Comparison of ENCODE assay signal across 9 cellular contexts in the genomic region with DNA sequence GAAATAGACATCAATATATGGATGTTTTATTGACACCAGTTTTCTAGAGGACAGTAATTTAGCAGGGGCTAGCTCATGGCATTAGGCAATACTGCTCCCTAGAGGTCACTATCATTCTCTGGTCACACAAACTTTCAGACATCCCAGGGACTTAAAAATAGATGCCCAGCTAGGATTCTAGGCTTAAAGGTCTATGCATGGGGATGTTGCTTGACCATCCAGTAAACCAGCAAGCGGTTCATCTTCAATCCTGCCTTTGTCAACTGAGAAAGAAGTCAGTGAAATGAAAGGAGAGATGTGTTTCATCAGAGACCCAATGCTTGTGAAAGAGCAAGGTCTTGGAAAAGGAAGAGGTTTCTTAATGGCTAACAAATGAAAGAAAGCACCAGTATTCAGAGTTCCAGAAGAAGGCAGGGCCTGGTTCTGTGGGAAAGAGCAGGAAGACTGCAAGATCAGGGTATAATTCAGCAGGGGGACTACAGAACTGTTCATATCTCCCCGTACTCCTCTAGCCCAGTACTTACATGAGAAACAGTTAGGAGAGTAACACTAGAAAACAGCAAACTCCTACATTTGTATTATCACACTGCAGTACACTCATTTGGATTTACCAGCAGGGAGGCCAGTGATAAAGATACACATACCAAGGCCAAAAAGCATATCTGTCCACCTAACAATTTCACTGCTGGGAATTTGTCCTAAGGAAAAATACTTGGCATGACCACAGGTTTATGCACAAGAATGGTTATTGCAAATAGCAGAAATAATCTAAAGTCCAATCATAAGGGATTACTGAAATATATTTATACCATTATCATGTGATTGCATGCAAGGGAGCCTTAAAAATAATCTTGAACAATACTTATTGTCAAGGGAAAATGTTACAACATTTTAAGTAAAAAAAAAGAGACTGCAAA.
DNase-seq lines count a peak whose midpoint lies in the region; ATAC-seq and TF ChIP-seq lines count a peak whose summit lies in the region.
"Had no signal": no experiment of that assay in that cellular context is flagged by ENCODE, and none has a peak within 500 bp of the region (broad histone marks: within the 10 kb centered on the region; RNA-seq: fewer than 3 reads in every experiment).

No MANE protein-coding gene starts in this region.

- in situ Hi-C loops in G401 (cut with HindIII; ENCODE audit: low sequenced_read_pairs): no loop called here

- H3K4me1 ChIP-seq in neural progenitor cell (no peaks in the 10 kb centered on the region), vagina (no peaks in the 10 kb centered on the region)

- H3K4me3 ChIP-seq in neural progenitor cell (no peak overlapping the region), vagina (no peak overlapping the region)
- H3K4me3 ChIP-seq: lung had no signal

- peak; percentile 23 for DNase-seq in G401 (ENCODE audit: low spot score)
- DNase-seq in NCI-H774 (lab: John Stamatoyannopoulos, UW): peak; percentile 36
- peak; percentile 6 for DNase-seq in epithelial cell of prostate (ENCODE audit: low read depth, low spot score)
- peak; percentile 67 for DNase-seq in neural progenitor cell (ENCODE audit: low spot score)
- DNase-seq in vagina (ENCODE audit: extremely low spot score in 2 of 2): no peak
- no peak for DNase-seq in stimulated activated naive CD4-positive, alpha-beta T cell treated with Interleukin-2 at 50 U/mL for 16 hours (lab: John Stamatoyannopoulos, UW)

- no peak overlapping the region for H3K27ac ChIP-seq in epithelial cell of prostate
- H3K27ac ChIP-seq in neural progenitor cell: no peak overlapping the region
- H3K27ac ChIP-seq in vagina: no peak overlapping the region

- H3K9me3 ChIP-seq in neural progenitor cell (ENCODE audit: low read depth): no peaks in the 10 kb centered on the region
- no peaks in the 10 kb centered on the region for H3K9me3 ChIP-seq in vagina

- H3K27ac Mint-ChIP-seq in neural progenitor cell: no peak overlapping the region

- no peaks in the 10 kb centered on the region for H3K79me2 ChIP-seq in neural progenitor cell (ENCODE audit: low read depth)

- intact Hi-C loops in vagina (cut with DNase I): no loop called here

- H3K4me1 Mint-ChIP-seq in neural progenitor cell: no peaks in the 10 kb centered on the region

- H3K9me3 Mint-ChIP-seq in neural progenitor cell: no peaks in the 10 kb centered on the region

- no peak for TF ChIP-seq POLR2A in vagina (IDR thresholded peaks at IDR 0.05)

- ATAC-seq in HG02885 (IDR thresholded peaks at IDR 0.05; ENCODE audit: poor library complexity, unreplicated experiment): peak; percentile 59
- no peak for ATAC-seq in HG03045 (IDR thresholded peaks at IDR 0.05; ENCODE audit: unreplicated experiment)

- no peaks in the 10 kb centered on the region for H4K20me1 ChIP-seq in neural progenitor cell (ENCODE audit: low read depth)

- H3K4me2 ChIP-seq in neural progenitor cell: no peak overlapping the region

- no peaks in the 10 kb centered on the region for H3K36me3 Mint-ChIP-seq in neural progenitor cell

- no peaks in the 10 kb centered on the region for H3F3A ChIP-seq in neural progenitor cell (ENCODE audit: low read depth)

- peak overlapping the region; percentile 78 for H2AFZ ChIP-seq in neural progenitor cell (replicated peaks)

- no peak overlapping the region for H3K9ac ChIP-seq in neural progenitor cell

- no peak overlapping the region for H3K4me3 Mint-ChIP-seq in neural progenitor cell

- TF ChIP-seq CTCF in neural progenitor cell (IDR thresholded peaks at IDR 0.05) (peak; percentile 78), vagina (IDR thresholded peaks at IDR 0.05) (peak in 1 of 3 experiments; percentile 16)

- no peaks in the 10 kb centered on the region for H3K36me3 ChIP-seq in neural progenitor cell
- no peaks in the 10 kb centered on the region for H3K36me3 ChIP-seq in vagina

- H3K27me3 Mint-ChIP-seq in neural progenitor cell (ENCODE audit: insufficient read depth, low read depth): no peaks in the 10 kb centered on the region

- H3K27me3 ChIP-seq in neural progenitor cell (no peaks in the 10 kb centered on the region), vagina (no peaks in the 10 kb centered on the region)

Comparison
In these comparisons a context has a peak if more than half of its experiments do, and no peak if none do; other contexts are left out.
1. DNase-seq: peak in G401 (single experiment), NCI-H774 (single experiment), epithelial cell of prostate (single experiment) and neural progenitor cell (single experiment); none in vagina (0 of 2) and stimulated activated naive CD4-positive, alpha-beta T cell treated with Interleukin-2 at 50 U/mL for 16 hours (single experiment).